19 cellular contexts compared by ENCODE assay signal in genomic region chr7:42231043-42231442, GRCh38.
"Had no signal": no experiment of that assay in that cellular context is flagged by ENCODE, and none has a peak within 500 bp of the region (broad histone marks: within the 10 kb centered on the region; RNA-seq: fewer than 3 reads in every experiment).

No MANE protein-coding gene starts in this region.

- H3K9me3 ChIP-seq: mucosa of descending colon, neutrophil, psoas muscle, right lobe of liver, spleen, testis, tibial nerve had no signal

- H3K27ac Mint-ChIP-seq: dendritic cell treated with granulocyte-macrophage colony-stimulating factor and Interleukin-4, amounts not matched to agents 40 ng/mL and 50 ng/mL, for 4 days; natural killer cell; stimulated activated memory B cell treated with anti-CD40 and anti-IgM and Interleukin-4, amounts not matched to agents 10 μg/mL and 1 μg/mL and 100 μg/mL, for 72 hours; stimulated activated naive CD8-positive, alpha-beta T cell treated with anti-CD3 and anti-CD28 coated beads, Interleukin-15, Interleukin-2, amounts not matched to agents 100 ng/mL and 50 ng/mL, for 24 hours had no signal

- H3K4me3 Mint-ChIP-seq: dendritic cell treated with granulocyte-macrophage colony-stimulating factor and Interleukin-4, amounts not matched to agents 40 ng/mL and 50 ng/mL, for 4 days; natural killer cell; stimulated activated memory B cell treated with anti-CD40 and anti-IgM and Interleukin-4, amounts not matched to agents 10 μg/mL and 1 μg/mL and 100 μg/mL, for 72 hours; stimulated activated naive CD8-positive, alpha-beta T cell treated with anti-CD3 and anti-CD28 coated beads, Interleukin-15, Interleukin-2, amounts not matched to agents 100 ng/mL and 50 ng/mL, for 24 hours had no signal

- H3K9me3 Mint-ChIP-seq: dendritic cell treated with granulocyte-macrophage colony-stimulating factor and Interleukin-4, amounts not matched to agents 40 ng/mL and 50 ng/mL, for 4 days; natural killer cell; stimulated activated memory B cell treated with anti-CD40 and anti-IgM and Interleukin-4, amounts not matched to agents 10 μg/mL and 1 μg/mL and 100 μg/mL, for 72 hours; stimulated activated naive CD8-positive, alpha-beta T cell treated with anti-CD3 and anti-CD28 coated beads, Interleukin-15, Interleukin-2, amounts not matched to agents 100 ng/mL and 50 ng/mL, for 24 hours had no signal

- H3K4me3 ChIP-seq: mucosa of descending colon, psoas muscle, right lobe of liver, spleen, testis, tibial nerve had no signal

- H3K36me3 Mint-ChIP-seq: stimulated activated memory B cell treated with anti-CD40 and anti-IgM and Interleukin-4, amounts not matched to agents 10 μg/mL and 1 μg/mL and 100 μg/mL, for 72 hours had no signal

- H3K36me3 ChIP-seq: neutrophil, right lobe of liver, spleen, tibial nerve had no signal

- DNase-seq: cerebellar nuclear complex; erythroblast; foreskin keratinocyte; kidney glomerular epithelial cell; mucosa of descending colon; natural killer cell; psoas muscle; retina; right lobe of liver; spleen; stimulated activated CD4-positive, alpha-beta T cell treated with anti-CD3 and anti-CD28 coated beads, Interleukin-15, amount 100 ng/mL, for 24 hours; stimulated activated CD4-positive, alpha-beta T cell treated with anti-CD3 and anti-CD28 coated beads, Interleukin-1b, Interleukin-23, amount 100 ng/mL, for 48 hours; stimulated activated CD4-positive, alpha-beta T cell treated with anti-CD3 and anti-CD28 coated beads, Interleukin-4, amount 100 ng/mL, for 24 hours; testis had no signal

- H3K27ac ChIP-seq: foreskin keratinocyte, neutrophil, psoas muscle, right lobe of liver, spleen, testis, tibial nerve had no signal

- H3K27me3 ChIP-seq: foreskin keratinocyte, testis, tibial nerve had no signal
